In genomic region chr6:35359346-35359743, GRCh38 we compare ENCODE assay signal across 20 cellular contexts. TPM values are rescaled to one million over a fixed set of nuclear protein-coding genes. Genes with fewer than 3 reads are reported as not detected.
DNase-seq lines count a peak whose midpoint lies in the region; ATAC-seq and TF ChIP-seq lines count a peak whose summit lies in the region.
"Had no signal": no experiment of that assay in that cellular context is flagged by ENCODE, and none has a peak within 500 bp of the region (broad histone marks: within the 10 kb centered on the region; RNA-seq: fewer than 3 reads in every experiment).

No MANE protein-coding gene starts in this region.

- no peaks in the 10 kb centered on the region for H3K9me3 Mint-ChIP-seq in H9
- H3K9me3 Mint-ChIP-seq in activated T-helper 17 cell treated with anti-CD3 and anti-CD28 coated beads, Interleukin-2, amount 50 U/mL, for 72 hours, result no peaks in the 10 kb centered on the region
- H3K9me3 Mint-ChIP-seq: IgD-negative memory B cell had no signal

- no peaks in the 10 kb centered on the region for H3K27me3 ChIP-seq in H9 (ENCODE audit: insufficient read depth, low read length)
- H3K27me3 ChIP-seq in right atrium auricular region, result no peaks in the 10 kb centered on the region
- H3K27me3 ChIP-seq in gastrocnemius medialis, result no peaks in the 10 kb centered on the region
- H3K27me3 ChIP-seq: colonic mucosa, neutrophil, transverse colon had no signal

- no peaks in the 10 kb centered on the region for H3K79me2 ChIP-seq in H9 (ENCODE audit: insufficient read depth, low read length)

- H3K4me1 ChIP-seq in H9 (ENCODE audit: insufficient read depth, low read length) (peaks cover 9% of the 10 kb centered on the region; the same call in 1 of the 2 replicates), right atrium auricular region (peaks cover 0 to 65% of the 10 kb centered on the region in 2 donors), gastrocnemius medialis (peaks cover 86 to 89% of the 10 kb centered on the region in 2 donors)
- H3K4me1 ChIP-seq: colonic mucosa had no signal

- H3K9me3 ChIP-seq in H9 (ENCODE audit: control insufficient read depth, low read depth, low read length), result no peaks in the 10 kb centered on the region
- H3K9me3 ChIP-seq in T-helper 17 cell (ENCODE audit: control insufficient read depth, low read length, poor library complexity, severe bottlenecking), result no peaks in the 10 kb centered on the region
- H3K9me3 ChIP-seq in right atrium auricular region, result no peaks in the 10 kb centered on the region
- H3K9me3 ChIP-seq in gastrocnemius medialis, result no peaks in the 10 kb centered on the region
- H3K9me3 ChIP-seq: colonic mucosa, neutrophil, transverse colon had no signal

- peaks cover 10 to 19% (median 14%) of the 10 kb centered on the region in 3 experiments; a peak in 6 of 7 replicates for H3K36me3 Mint-ChIP-seq in H9 (ENCODE audit: insufficient read depth in 1 of 3, low read depth in 3 of 3)
- H3K36me3 Mint-ChIP-seq in T-helper 17 cell (ENCODE audit: low read depth), result peaks cover 6% of the 10 kb centered on the region
- H3K36me3 Mint-ChIP-seq in activated T-helper 17 cell treated with anti-CD3 and anti-CD28 coated beads, Interleukin-2, amount 50 U/mL, for 72 hours (ENCODE audit: low read depth), result peaks cover 51% of the 10 kb centered on the region

- H2BK5ac ChIP-seq in H9 (ENCODE audit: insufficient read length, low read length), result no peak overlapping the region

- H3K23me2 ChIP-seq in H9 (ENCODE audit: insufficient read length, low read depth, low read length, poor library complexity, severe bottlenecking), result no peaks in the 10 kb centered on the region

- no peak overlapping the region for H2BK12ac ChIP-seq in H9 (ENCODE audit: insufficient read length, low read depth, low read length)

- no peak overlapping the region for H3K9ac ChIP-seq in H9 (ENCODE audit: extremely low read depth, insufficient read length, low read length)

- no peak overlapping the region for H4K8ac ChIP-seq in H9 (replicated peaks; ENCODE audit: insufficient read length, low read depth, low read length)

- no peak overlapping the region for H3K23ac ChIP-seq in H9 (ENCODE audit: insufficient read length, low read depth, low read length)

- no peak overlapping the region for H3K4me3 ChIP-seq in right atrium auricular region
- H3K4me3 ChIP-seq in gastrocnemius medialis, result no peak overlapping the region
- H3K4me3 ChIP-seq: colonic mucosa, skin epidermis, transverse colon had no signal

- H2AK5ac ChIP-seq in H9 (ENCODE audit: insufficient read length, low read length), result no peak overlapping the region

- peaks cover 10% of the 10 kb centered on the region for H3K36me3 ChIP-seq in right atrium auricular region
- no peaks in the 10 kb centered on the region for H3K36me3 ChIP-seq in gastrocnemius medialis
- H3K36me3 ChIP-seq: colonic mucosa had no signal

- H3T11ph ChIP-seq in H9 (ENCODE audit: low read length), result no peak overlapping the region

- H2AFZ ChIP-seq in H9 (ENCODE audit: low read length), result no peak overlapping the region

- H2BK15ac ChIP-seq in H9 (ENCODE audit: low read depth, low read length), result no peak overlapping the region

- in situ Hi-C loops in gastrocnemius medialis (cut with MboI; ENCODE audit: low sequenced_read_pairs in 4 of 4), result no loop called here

- no peak overlapping the region for H3K4me3 Mint-ChIP-seq in H9
- no peak overlapping the region for H3K4me3 Mint-ChIP-seq in T-helper 17 cell
- H3K4me3 Mint-ChIP-seq in activated T-helper 17 cell treated with anti-CD3 and anti-CD28 coated beads, Interleukin-2, amount 50 U/mL, for 72 hours, result no peak overlapping the region
- H3K4me3 Mint-ChIP-seq: CD14-positive monocyte, IgD-negative memory B cell had no signal

- no peak for DNase-seq in H9
- DNase-seq in T-helper 17 cell, result no peak
- no peak for DNase-seq in right atrium auricular region (ENCODE audit: low spot score)
- no peak for DNase-seq in gastrocnemius medialis
- DNase-seq: activated CD4-positive, alpha-beta T cell treated with anti-CD3 and anti-CD28 coated beads, Interleukin-2, amount 50 U/mL, for 4 hours; activated T-cell treated with anti-CD3 and anti-CD28 coated beads, Interleukin-2, amount 50 U/mL, for 1 hour; colonic mucosa; glutamatergic neuron; islet precursor cell; NCI-H2029; NCI-H526; OCI-M1; transverse colon had no signal

- no peaks in the 10 kb centered on the region for H4K20me1 ChIP-seq in H9 (ENCODE audit: control insufficient read depth, insufficient read depth, insufficient read length)

- TF ChIP-seq CTCF in H9 (conservative IDR thresholded peaks at IDR 0.05), result no peak
- no peak for TF ChIP-seq CTCF in right atrium auricular region (IDR thresholded peaks at IDR 0.05)
- no peak for TF ChIP-seq CTCF in gastrocnemius medialis (IDR thresholded peaks at IDR 0.05 in 4 of 5, conservative IDR thresholded peaks at IDR 0.05 in 1 of 5)

- no peak overlapping the region for H3K4me2 ChIP-seq in H9 (ENCODE audit: insufficient read depth, insufficient read length, low read length)

- no CpG with 5 or more reads among the region's 5 CpGs for WGBS in H9 (ENCODE audit: extremely low coverage, insufficient read length, low lambda C conversion rate)

- H3K27ac Mint-ChIP-seq in H9 (peak overlapping the region in 2 of 3 experiments; percentile 67 to 82; a peak in 5 of 7 replicates), T-helper 17 cell (peak overlapping the region; percentile 71)
- H3K27ac Mint-ChIP-seq in activated T-helper 17 cell treated with anti-CD3 and anti-CD28 coated beads, Interleukin-2, amount 50 U/mL, for 72 hours, result no peak overlapping the region

- H4K5ac ChIP-seq in H9 (ENCODE audit: insufficient read length, low read depth, low read length), result no peak overlapping the region

- intact Hi-C loops in gastrocnemius medialis (cut with DNase I; ENCODE audit: low total_unique reads), result no loop called here

- H3K4ac ChIP-seq in H9 (ENCODE audit: low read depth, low read length), result no peak overlapping the region

- H4K91ac ChIP-seq in H9 (ENCODE audit: insufficient read length, low read depth, low read length), result no peak overlapping the region

- H2BK120ac ChIP-seq in H9 (ENCODE audit: low read depth, low read length, poor library complexity, severe bottlenecking), result no peak overlapping the region

- no peak overlapping the region for H3K18ac ChIP-seq in H9 (ENCODE audit: insufficient read length, low read depth, low read length)

- H3K4me1 Mint-ChIP-seq in H9 (peaks cover 36 to 38% of the 10 kb centered on the region in 2 experiments), T-helper 17 cell (peaks cover 54% of the 10 kb centered on the region)
- peaks cover 29% of the 10 kb centered on the region for H3K4me1 Mint-ChIP-seq in activated T-helper 17 cell treated with anti-CD3 and anti-CD28 coated beads, Interleukin-2, amount 50 U/mL, for 72 hours

- H3K14ac ChIP-seq in H9 (ENCODE audit: insufficient read depth, low read length), result no peak overlapping the region

- no peak overlapping the region for H3K56ac ChIP-seq in H9 (ENCODE audit: insufficient read length, low read depth, low read length)

- H3K79me1 ChIP-seq in H9 (ENCODE audit: insufficient read depth, low read depth, low read length, poor library complexity, severe bottlenecking), result no peaks in the 10 kb centered on the region

- H3K27ac ChIP-seq in H9 (ENCODE audit: insufficient read length, low read depth, low read length) (no peak overlapping the region), right atrium auricular region (peak overlapping the region; percentile 51 to 72), gastrocnemius medialis (peak overlapping the region; percentile 85 to 93 (median 86))
- H3K27ac ChIP-seq: colonic mucosa, neutrophil had no signal

- ATAC-seq in T-helper 17 cell (no peak), gastrocnemius medialis (no peak), GM18502 (IDR thresholded peaks at IDR 0.05; ENCODE audit: poor library complexity, unreplicated experiment) (no peak), GM19455 (IDR thresholded peaks at IDR 0.05; ENCODE audit: unreplicated experiment) (no peak)
- no peak for ATAC-seq in activated T-helper 17 cell treated with anti-CD3 and anti-CD28 coated beads, Interleukin-2, amount 50 U/mL, for 72 hours (replicated peaks)

- TF ChIP-seq POLR2A in gastrocnemius medialis (IDR thresholded peaks at IDR 0.05), result no peak

- H3K27me3 Mint-ChIP-seq in H9 (ENCODE audit: low read depth), result no peaks in the 10 kb centered on the region
- H3K27me3 Mint-ChIP-seq in T-helper 17 cell, result no peaks in the 10 kb centered on the region
- H3K27me3 Mint-ChIP-seq in activated T-helper 17 cell treated with anti-CD3 and anti-CD28 coated beads, Interleukin-2, amount 50 U/mL, for 72 hours, result no peaks in the 10 kb centered on the region
- H3K27me3 Mint-ChIP-seq: IgD-negative memory B cell had no signal

- H2BK20ac ChIP-seq in H9 (ENCODE audit: low read depth, low read length, poor library complexity, severe bottlenecking), result no peak overlapping the region

RNA-seq across cellular contexts. Expression of gene PPARD, which starts 17.0 kb away (rescaled TPM):
- total RNA-seq in H9 (2021), result 11.7 and 13.9 TPM in 2 replicates
- 10 to 100 TPM; 25.0 to 29.9 TPM for total RNA-seq in T-helper 17 cell
- 10 to 100 TPM; 11.0 to 14.8 TPM for total RNA-seq in right atrium auricular region
- total RNA-seq in gastrocnemius medialis, result 10 to 100 TPM in 3 of 4 donors, 1 to 10 TPM in 1; 6.3 to 16.7 (median 12.0) TPM
- 10 to 100 TPM; 21.0 to 27.9 TPM for total RNA-seq in activated T-helper 17 cell treated with anti-CD3 and anti-CD28 coated beads, Interleukin-2, amount 50 U/mL, for 72 hours
